Comparison of ENCODE assay signal across 12 cellular contexts in the genomic region with DNA sequence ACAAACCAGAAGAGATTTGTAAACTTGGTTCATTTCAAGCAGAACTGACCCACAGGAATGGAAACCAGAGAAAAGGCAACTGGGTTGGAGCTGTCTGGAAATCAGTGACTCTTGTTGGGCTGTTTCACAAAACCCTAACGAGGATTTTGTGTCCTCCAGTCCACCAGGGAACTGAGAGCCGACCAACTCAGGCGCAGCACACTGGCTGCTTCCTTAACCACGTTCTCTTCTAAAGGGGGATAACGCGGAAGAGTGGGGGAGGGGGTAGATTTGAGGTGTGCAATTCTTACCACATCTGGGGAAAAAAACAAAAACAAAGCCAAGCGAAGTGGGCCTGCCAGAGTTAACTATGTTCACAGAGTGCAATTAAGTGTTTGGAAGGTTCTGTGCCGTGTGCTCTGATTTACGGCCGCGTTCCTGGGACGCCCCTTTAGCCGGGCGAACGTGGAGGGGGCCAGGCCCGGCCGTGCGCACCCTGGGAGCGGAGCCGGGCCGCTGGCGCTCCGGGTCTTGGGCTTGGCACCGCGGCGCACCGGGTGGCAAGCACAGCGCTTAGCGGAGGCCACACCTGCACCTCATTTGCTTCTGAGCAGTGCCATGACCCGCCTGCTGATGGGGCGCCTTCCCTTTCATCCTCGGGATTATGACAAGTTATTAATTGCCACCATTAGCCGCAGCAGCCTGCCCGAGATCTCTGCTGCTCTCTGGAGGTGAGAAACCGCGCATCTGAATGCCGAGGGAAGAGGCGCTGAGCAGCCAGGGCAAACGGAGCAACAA.
DNase-seq lines count a peak whose midpoint lies in the region; ATAC-seq, FAIRE-seq and TF ChIP-seq lines count a peak whose summit lies in the region.
"Had no signal": no experiment of that assay in that cellular context is flagged by ENCODE, and none has a peak within 500 bp of the region (broad histone marks: within the 10 kb centered on the region; RNA-seq: fewer than 3 reads in every experiment).

No MANE protein-coding gene starts in this region.

- H3K9me2 ChIP-seq in PC-9 (ENCODE audit: insufficient read depth): no peaks in the 10 kb centered on the region

- POLR2A ChIA-PET in PC-9 (lab: Charles Lee; ENCODE audit: unreplicated experiment): no interaction called here

- no peak overlapping the region for H2AFZ ChIP-seq in PC-9

- no peaks in the 10 kb centered on the region for H3K36me3 ChIP-seq in pancreas
- no peaks in the 10 kb centered on the region for H3K36me3 ChIP-seq in PC-9 (ENCODE audit: low read depth)
- H3K36me3 ChIP-seq: colonic mucosa, thoracic aorta had no signal

- CTCF ChIA-PET in PC-9 (lab: Charles Lee): no interaction called here

- no peaks in the 10 kb centered on the region for H3F3A ChIP-seq in PC-9 (ENCODE audit: insufficient read depth, low read depth)

- intact Hi-C loops in head of caudate nucleus (cut with DNase I): no loop called here
- intact Hi-C loops in pancreas (cut with DNase I): no loop called here
- intact Hi-C loops in PC-9 (cut with micrococcal nuclease; ENCODE audit: unreplicated experiment): no loop called here

- WGBS in pancreas, 2 donors: 7% methylated on average over 37 to 39 of the region's 39 CpGs

- no peak for FAIRE-seq in pancreas (lab: Jason Lieb, UNC)

- H3K27ac ChIP-seq in pancreas (no peak overlapping the region), PC-9 (no peak overlapping the region)
- H3K27ac ChIP-seq: colonic mucosa, thoracic aorta had no signal

- BruUV-seq in PC-9 (replicated peaks; lab: Mats Ljungman, UMichigan): no TSS peak

- no peaks in the 10 kb centered on the region for H3K79me2 ChIP-seq in PC-9 (ENCODE audit: low read depth)

- TF ChIP-seq CTCF in pancreas (IDR thresholded peaks at IDR 0.05) (no peak), PC-9 (conservative IDR thresholded peaks at IDR 0.05) (no peak)

- H3K4me3 ChIP-seq in pancreas (no peak overlapping the region), PC-9 (no peak overlapping the region)
- H3K4me3 ChIP-seq: colonic mucosa, thoracic aorta had no signal

- DNase-seq in EL (peak; percentile 1), NCI-H510A treated with DMSO at 0.1 percent for 48 hours (lab: John Stamatoyannopoulos, UW) (peak; percentile 68), head of caudate nucleus (peak; percentile 37 to 89 (median 71)), pancreas (peak in 3 of 6 donors; percentile 14 to 54 (median 44)), SK-N-DZ (ENCODE audit: low spot score) (no peak), PC-9 (no peak), 8988T (no peak)
- DNase-seq: activated CD4-positive, alpha-beta T cell treated with anti-CD3 and anti-CD28 coated beads for 36 hours; colonic mucosa; NCI-H446 had no signal

- no peaks in the 10 kb centered on the region for H3K4me1 ChIP-seq in pancreas
- H3K4me1 ChIP-seq in PC-9 (replicated peaks; ENCODE audit: insufficient read depth): no peaks in the 10 kb centered on the region
- H3K4me1 ChIP-seq: colonic mucosa had no signal

- H3K9me3 ChIP-seq in pancreas (no peaks in the 10 kb centered on the region), PC-9 (ENCODE audit: insufficient read depth, low read depth) (no peaks in the 10 kb centered on the region; the same call in 1 of the 2 replicates)
- H3K9me3 ChIP-seq: colonic mucosa, thoracic aorta had no signal

- H3K27me3 ChIP-seq in pancreas (peaks cover 0 to 7% (median 3%) of the 10 kb centered on the region in 4 donors), PC-9 (ENCODE audit: insufficient read depth, low read depth) (peaks cover 70% of the 10 kb centered on the region)
- H3K27me3 ChIP-seq: colonic mucosa had no signal

- H4K20me1 ChIP-seq in PC-9 (ENCODE audit: insufficient read depth): no peaks in the 10 kb centered on the region

- ATAC-seq in pancreas: peak in 3 of 4 donors; percentile 49 to 78 (median 77)
- ATAC-seq in GM18502 (IDR thresholded peaks at IDR 0.05; ENCODE audit: poor library complexity, unreplicated experiment): no peak
- ATAC-seq: activated CD4-positive, alpha-beta T cell treated with anti-CD3 and anti-CD28 coated beads for 36 hours had no signal

- H3K4me2 ChIP-seq in PC-9: no peak overlapping the region

Comparison
In these comparisons a context has a peak if more than half of its experiments do, and no peak if none do; other contexts are left out.
1. DNase-seq: peak in EL (single experiment), NCI-H510A treated with DMSO at 0.1 percent for 48 hours (single experiment) and head of caudate nucleus (42 of 42); none in SK-N-DZ (single experiment), PC-9 (0 of 2) and 8988T (single experiment).